16 cellular contexts compared by ENCODE assay signal in the genomic region with DNA sequence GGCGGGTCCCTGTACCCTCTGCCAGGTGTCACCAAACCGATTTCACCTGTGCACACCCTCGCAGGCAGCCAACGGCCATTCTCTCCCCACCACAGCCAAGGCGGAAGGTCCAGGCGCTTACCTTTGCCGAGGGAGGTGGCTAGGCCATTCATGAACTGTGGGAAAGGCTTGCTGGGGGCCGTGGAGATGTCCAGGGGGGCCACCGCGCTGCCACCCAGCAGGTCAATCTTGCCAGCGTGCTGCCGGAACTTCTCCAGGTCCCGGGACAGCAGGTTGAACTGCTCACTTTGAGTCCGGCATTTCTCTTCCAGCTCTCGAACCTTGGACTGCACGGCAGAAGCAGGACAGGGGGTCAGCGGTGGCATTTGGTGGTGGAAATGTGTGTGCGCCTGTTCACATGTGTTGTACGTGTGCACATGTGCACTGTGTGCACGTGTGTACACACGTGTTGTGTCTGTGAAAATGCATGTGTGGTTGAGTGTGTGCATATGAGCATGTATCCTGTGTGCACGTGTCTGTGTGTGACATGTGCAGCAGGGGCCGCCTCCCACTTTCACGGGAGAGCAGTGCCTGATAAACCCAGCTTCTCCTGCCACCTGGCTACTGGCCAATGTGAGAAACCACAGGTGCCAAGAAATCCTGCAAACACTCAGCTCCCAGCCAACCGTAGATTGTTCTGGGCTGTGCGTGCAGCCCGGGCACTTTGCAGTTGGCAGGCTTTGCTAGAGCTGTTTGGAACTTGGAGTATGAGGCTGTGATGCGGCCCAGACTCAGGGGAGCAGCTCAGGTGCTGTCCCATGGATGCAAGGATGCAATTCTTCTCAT.
A peak's percentile ranks its signal among the peaks of the same experiment; 100 is the strongest.
DNase-seq lines count a peak whose midpoint lies in the region; ATAC-seq and TF ChIP-seq lines count a peak whose summit lies in the region.
"Had no signal": no experiment of that assay in that cellular context is flagged by ENCODE, and none has a peak within 500 bp of the region (broad histone marks: within the 10 kb centered on the region; RNA-seq: fewer than 3 reads in every experiment).

No MANE protein-coding gene starts in this region.

- TF ChIP-seq EP300 in gastroesophageal sphincter (IDR thresholded peaks at IDR 0.05) (no peak), transverse colon (IDR thresholded peaks at IDR 0.05; ENCODE audit: low read depth) (no peak)

- TF ChIP-seq POLR2A in gastroesophageal sphincter (IDR thresholded peaks at IDR 0.05) (no peak), transverse colon (IDR thresholded peaks at IDR 0.05) (no peak)

- peak; percentile 80 for DNase-seq in NCI-H1092 (lab: John Stamatoyannopoulos, UW)
- peak; percentile 27 for DNase-seq in NCI-H774 (lab: John Stamatoyannopoulos, UW)
- DNase-seq in hepatocyte (ENCODE audit: low spot score), result peak; percentile 24
- no peak for DNase-seq in stimulated activated naive CD4-positive, alpha-beta T cell treated with Interleukin-2 at 50 U/mL for 16 hours (lab: John Stamatoyannopoulos, UW)
- DNase-seq in NCI-H526 treated with DMSO at 0.1 percent for 48 hours (lab: John Stamatoyannopoulos, UW), result no peak
- no peak for DNase-seq in transverse colon
- DNase-seq: activated CD4-positive, alpha-beta memory T cell treated with anti-CD3 and anti-CD28 coated beads for 36 hours; activated effector memory CD4-positive, alpha-beta T cell treated with anti-CD3 and anti-CD28 coated beads, Interleukin-2, amount 50 U/mL, for 16 hours; DMS153; effector memory CD8-positive, alpha-beta T cell; islet precursor cell; NCI-H446 treated with DMSO at 0.1 percent for 48 hours; stimulated activated CD4-positive, alpha-beta T cell treated with anti-CD3 and anti-CD28 coated beads, Interleukin-4, amount 100 ng/mL, for 1 hour; uterus had no signal

- H3K9me2 ChIP-seq in hepatocyte (replicated peaks; ENCODE audit: insufficient read depth), result no peaks in the 10 kb centered on the region

- no peak overlapping the region for H3K9ac ChIP-seq in BLaER1

- H3K4me2 ChIP-seq in BLaER1 (peak overlapping the region; percentile 36), hepatocyte (no peak overlapping the region)

- no peak overlapping the region for H3K4me3 ChIP-seq in BLaER1
- no peak overlapping the region for H3K4me3 ChIP-seq in hepatocyte
- no peak overlapping the region for H3K4me3 ChIP-seq in gastroesophageal sphincter
- no peak overlapping the region for H3K4me3 ChIP-seq in transverse colon
- H3K4me3 ChIP-seq: uterus had no signal

- peaks cover 24% of the 10 kb centered on the region for H3K4me1 ChIP-seq in BLaER1
- no peaks in the 10 kb centered on the region for H3K4me1 ChIP-seq in hepatocyte (ENCODE audit: insufficient read depth)
- H3K4me1 ChIP-seq in gastroesophageal sphincter, result no peaks in the 10 kb centered on the region
- no peaks in the 10 kb centered on the region for H3K4me1 ChIP-seq in transverse colon
- H3K4me1 ChIP-seq: uterus had no signal

- H3K27me3 ChIP-seq in BLaER1 (no peaks in the 10 kb centered on the region), hepatocyte (no peaks in the 10 kb centered on the region), gastroesophageal sphincter (peaks cover 6% of the 10 kb centered on the region), transverse colon (no peaks in the 10 kb centered on the region)
- H3K27me3 ChIP-seq: uterus had no signal

- intact Hi-C loops in transverse colon (cut with DNase I; ENCODE audit: low total_unique reads), result no loop called here

- H2AFZ ChIP-seq in hepatocyte, result no peak overlapping the region

- H3K9me3 ChIP-seq in BLaER1 (no peaks in the 10 kb centered on the region), hepatocyte (ENCODE audit: low read depth) (no peaks in the 10 kb centered on the region), gastroesophageal sphincter (no peaks in the 10 kb centered on the region), transverse colon (no peaks in the 10 kb centered on the region)
- H3K9me3 ChIP-seq: uterus had no signal

- ATAC-seq in gastroesophageal sphincter, result no peak
- ATAC-seq: effector memory CD8-positive, alpha-beta T cell had no signal

- H4K20me1 ChIP-seq in BLaER1 (no peaks in the 10 kb centered on the region; the same call in 1 of the 2 replicates), hepatocyte (ENCODE audit: insufficient read depth, poor library complexity, severe bottlenecking) (no peaks in the 10 kb centered on the region)

- 88% methylated on average over 28 of the region's 28 CpGs for WGBS in hepatocyte (ENCODE audit: low lambda C conversion rate, missing lambda C conversion rate)
- 40% methylated on average over 3 of the region's 28 CpGs; no CpG with 5 or more reads in 1 of the 2 donors for WGBS in gastroesophageal sphincter (ENCODE audit: low coverage in 1 of 2), 2 donors
- 70 to 80% methylated on average over 2 to 27 of the region's 28 CpGs for WGBS in transverse colon (ENCODE audit: low coverage in 1 of 2), 2 donors

- H3K36me3 ChIP-seq in BLaER1 (no peaks in the 10 kb centered on the region), hepatocyte (replicated peaks; ENCODE audit: insufficient read depth, low read depth) (no peaks in the 10 kb centered on the region), gastroesophageal sphincter (no peaks in the 10 kb centered on the region), transverse colon (no peaks in the 10 kb centered on the region)
- H3K36me3 ChIP-seq: uterus had no signal

- TF ChIP-seq CTCF in hepatocyte (IDR thresholded peaks at IDR 0.05; ENCODE audit: poor library complexity) (no peak), gastroesophageal sphincter (IDR thresholded peaks at IDR 0.05) (no peak), transverse colon (IDR thresholded peaks at IDR 0.05) (no peak)

- H3K79me2 ChIP-seq in hepatocyte, result no peaks in the 10 kb centered on the region

- H3K27ac ChIP-seq in BLaER1, result no peak overlapping the region
- H3K27ac ChIP-seq in hepatocyte, result no peak overlapping the region
- no peak overlapping the region for H3K27ac ChIP-seq in gastroesophageal sphincter
- H3K27ac ChIP-seq in transverse colon, result no peak overlapping the region
- H3K27ac ChIP-seq: uterus had no signal

- in situ Hi-C loops in transverse colon (cut with MboI; ENCODE audit: low pct_ligation_motif_present in 1 of 4, low pct_unique_long_range_greater_than_20kb in 1 of 4, low sequenced_read_pairs in 3 of 4), result no loop called here

Comparison
In these comparisons a context has a peak if more than half of its experiments do, and no peak if none do; other contexts are left out.
1. DNase-seq: peak in NCI-H1092 (single experiment), NCI-H774 (single experiment) and hepatocyte (single experiment); none in stimulated activated naive CD4-positive, alpha-beta T cell treated with Interleukin-2 at 50 U/mL for 16 hours (single experiment), NCI-H526 treated with DMSO at 0.1 percent for 48 hours (single experiment) and transverse colon (single experiment).